Comparison of ENCODE assay signal across 21 cellular contexts in the genomic region with DNA sequence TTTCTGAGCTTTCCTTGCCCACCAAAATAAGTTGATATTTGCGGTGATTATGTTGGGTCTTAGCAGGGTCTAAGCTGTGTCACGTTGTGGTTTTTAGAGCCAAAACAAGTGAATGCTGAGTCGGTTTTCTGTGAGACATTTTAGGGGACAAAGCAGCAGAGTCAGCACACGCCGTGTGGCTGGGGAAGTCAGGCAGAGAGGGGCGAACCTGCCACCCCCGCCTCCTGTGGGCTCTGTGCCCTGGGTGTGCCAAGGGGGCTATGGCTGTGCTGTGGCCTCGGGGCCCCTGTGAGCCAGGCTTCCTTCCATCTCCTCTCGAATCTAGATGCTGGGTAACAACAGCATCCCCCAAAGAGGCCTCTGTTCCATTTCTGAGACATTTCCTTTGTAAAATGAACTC.
"Had no signal": no experiment of that assay in that cellular context is flagged by ENCODE, and none has a peak within 500 bp of the region (broad histone marks: within the 10 kb centered on the region; RNA-seq: fewer than 3 reads in every experiment).

No MANE protein-coding gene starts in this region.

- H3K9me3 ChIP-seq: esophagus muscularis mucosa, neutrophil, pancreas, upper lobe of left lung had no signal

- H3K27me3 ChIP-seq: esophagus muscularis mucosa, neutrophil, pancreas, upper lobe of left lung had no signal

- ATAC-seq: activated CD4-positive, CD25-positive, alpha-beta regulatory T cell treated with anti-CD3 and anti-CD28 coated beads, Interleukin-2, amount 50 U/mL, for 24 hours; left ventricle myocardium superior had no signal

- H3K27ac Mint-ChIP-seq: activated CD4-positive, alpha-beta memory T cell treated with anti-CD3 and anti-CD28 coated beads, Interleukin-2, amount 10 ng/mL, durations not matched to agents 7 days and 5 days; activated CD4-positive, alpha-beta T cell treated with anti-CD3 and anti-CD28 coated beads, Interleukin-2, amount 10 ng/mL, durations not matched to agents 24 days and 14 days; activated naive CD4-positive, alpha-beta T cell treated with anti-CD3 and anti-CD28 coated beads, Interleukin-2, amount 10 ng/mL, durations not matched to agents 7 days and 5 days; nephron had no signal

- H3K4me3 ChIP-seq: coronary artery, esophagus muscularis mucosa, pancreas, upper lobe of left lung had no signal

- H3K4me1 Mint-ChIP-seq: activated CD4-positive, alpha-beta T cell treated with anti-CD3 and anti-CD28 coated beads, Interleukin-2, amount 10 ng/mL, durations not matched to agents 24 days and 14 days; activated naive CD4-positive, alpha-beta T cell treated with anti-CD3 and anti-CD28 coated beads, Interleukin-2, amount 10 ng/mL, durations not matched to agents 7 days and 5 days; nephron had no signal

- H3K36me3 ChIP-seq: neutrophil had no signal

- H3K36me3 Mint-ChIP-seq: activated naive CD4-positive, alpha-beta T cell treated with anti-CD3 and anti-CD28 coated beads, Interleukin-2, amount 10 ng/mL, durations not matched to agents 7 days and 5 days had no signal

- H3K9me3 Mint-ChIP-seq: activated CD4-positive, alpha-beta memory T cell treated with anti-CD3 and anti-CD28 coated beads, Interleukin-2, amount 10 ng/mL, durations not matched to agents 7 days and 5 days; activated CD4-positive, alpha-beta T cell treated with anti-CD3 and anti-CD28 coated beads, Interleukin-2, amount 10 ng/mL, durations not matched to agents 24 days and 14 days; activated naive CD4-positive, alpha-beta T cell treated with anti-CD3 and anti-CD28 coated beads, Interleukin-2, amount 10 ng/mL, durations not matched to agents 7 days and 5 days; nephron had no signal

- DNase-seq: activated CD4-positive, alpha-beta memory T cell treated with anti-CD3 and anti-CD28 coated beads, Interleukin-2, amount 10 ng/mL, durations not matched to agents 7 days and 5 days; activated CD4-positive, alpha-beta T cell treated with anti-CD3 and anti-CD28 coated beads, Interleukin-2, amount 10 ng/mL, durations not matched to agents 24 days and 14 days; activated effector memory CD4-positive, alpha-beta T cell treated with anti-CD3 and anti-CD28 coated beads, Interleukin-2, amount 50 U/mL, for 16 hours; activated naive CD4-positive, alpha-beta T cell treated with anti-CD3 and anti-CD28 coated beads, Interleukin-2, amount 10 ng/mL, durations not matched to agents 7 days and 5 days; cerebellar nuclear complex; effector CD8-positive, alpha-beta T cell; hippocampal formation; kidney glomerular epithelial cell; left ventricle myocardium superior; mammary epithelial cell; pancreas; stimulated activated CD4-positive, alpha-beta T cell treated with anti-CD3 and anti-CD28 coated beads, Interleukin-2, amount 100 ng/mL, for 48 hours; stimulated activated CD8-positive, alpha-beta memory T cell treated with anti-CD3 and anti-CD28 coated beads, Interleukin-4, amount 100 ng/mL, for 48 hours; stimulated activated naive CD4-positive, alpha-beta T cell; T-helper 9 cell had no signal

- H3K4me1 ChIP-seq: esophagus muscularis mucosa, pancreas had no signal

- H3K27ac ChIP-seq: esophagus muscularis mucosa, neutrophil, pancreas had no signal

- H3K4me3 Mint-ChIP-seq: activated CD4-positive, alpha-beta memory T cell treated with anti-CD3 and anti-CD28 coated beads, Interleukin-2, amount 10 ng/mL, durations not matched to agents 7 days and 5 days; activated CD4-positive, alpha-beta T cell treated with anti-CD3 and anti-CD28 coated beads, Interleukin-2, amount 10 ng/mL, durations not matched to agents 24 days and 14 days; activated naive CD4-positive, alpha-beta T cell treated with anti-CD3 and anti-CD28 coated beads, Interleukin-2, amount 10 ng/mL, durations not matched to agents 7 days and 5 days; nephron had no signal
